Comparison of ENCODE assay signal across 3 cellular contexts in the genomic region with DNA sequence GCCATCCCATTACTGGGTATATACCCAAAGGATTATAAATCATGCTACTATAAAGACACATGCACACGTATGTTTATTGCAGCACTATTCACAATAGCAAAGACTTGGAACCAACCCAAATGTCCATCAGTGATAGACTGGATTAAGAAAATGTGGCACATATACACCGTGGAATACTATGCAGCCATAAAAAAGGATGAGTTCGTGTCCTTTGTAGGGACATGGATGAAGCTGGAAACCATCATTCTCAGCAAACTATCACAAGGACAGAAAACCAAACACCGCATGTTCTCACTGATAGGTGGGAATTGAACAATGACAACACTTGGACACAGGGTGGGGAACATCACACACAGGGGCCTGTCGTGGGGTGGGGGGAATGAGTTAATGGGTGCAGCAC. TPM values are rescaled to one million over a fixed set of nuclear protein-coding genes. Genes with fewer than 3 reads are reported as not detected.
"Had no signal": no experiment of that assay in that cellular context is flagged by ENCODE, and none has a peak within 500 bp of the region (broad histone marks: within the 10 kb centered on the region; RNA-seq: fewer than 3 reads in every experiment).

No MANE protein-coding gene starts in this region.

RNA-seq across cellular contexts. Expression of gene SPATA6L, which starts 5.6 kb away (rescaled TPM):
- total RNA-seq: LHCN-M2, NCI-H460, SJCRH30 had no signal
